Comparison of ENCODE assay signal across 18 cellular contexts in genomic region chr3:156253150-156253549, GRCh38.
A peak's percentile ranks its signal among the peaks of the same experiment; 100 is the strongest.
DNase-seq lines count a peak whose midpoint lies in the region; ATAC-seq and TF ChIP-seq lines count a peak whose summit lies in the region.
"Had no signal": no experiment of that assay in that cellular context is flagged by ENCODE, and none has a peak within 500 bp of the region (broad histone marks: within the 10 kb centered on the region; RNA-seq: fewer than 3 reads in every experiment).

No MANE protein-coding gene starts in this region.

- H3K36me3 Mint-ChIP-seq in T-helper 2 cell treated with Interferon-gamma antibody and Interleukin-4, amounts not matched to agents 5 μg/mL and 100 μg/mL, for 36 hours (ENCODE audit: low read depth), result no peaks in the 10 kb centered on the region
- no peaks in the 10 kb centered on the region for H3K36me3 Mint-ChIP-seq in chondrocyte (ENCODE audit: low read depth)
- H3K36me3 Mint-ChIP-seq: type B pancreatic cell had no signal

- H3K4me3 Mint-ChIP-seq in T-helper 2 cell treated with Interferon-gamma antibody and Interleukin-4, amounts not matched to agents 5 μg/mL and 100 μg/mL, for 36 hours, result no peak overlapping the region
- H3K4me3 Mint-ChIP-seq in chondrocyte (ENCODE audit: unreplicated experiment), result no peak overlapping the region
- H3K4me3 Mint-ChIP-seq: activated naive CD4-positive, alpha-beta T cell treated with anti-CD3 and anti-CD28 coated beads for 36 hours; H9; type B pancreatic cell had no signal

- no peak for TF ChIP-seq CTCF in chondrocyte (IDR thresholded peaks at IDR 0.05)

- H3K27me3 Mint-ChIP-seq in T-helper 2 cell treated with Interferon-gamma antibody and Interleukin-4, amounts not matched to agents 5 μg/mL and 100 μg/mL, for 36 hours (ENCODE audit: low read depth), result no peaks in the 10 kb centered on the region
- H3K27me3 Mint-ChIP-seq in chondrocyte (ENCODE audit: low read depth), result peaks cover 2% of the 10 kb centered on the region

- no peak overlapping the region for H3K27ac Mint-ChIP-seq in T-helper 2 cell treated with Interferon-gamma antibody and Interleukin-4, amounts not matched to agents 5 μg/mL and 100 μg/mL, for 36 hours
- H3K27ac Mint-ChIP-seq in chondrocyte (ENCODE audit: unreplicated experiment), result no peak overlapping the region
- H3K27ac Mint-ChIP-seq: activated naive CD4-positive, alpha-beta T cell treated with anti-CD3 and anti-CD28 coated beads for 36 hours; H9; type B pancreatic cell had no signal

- no peaks in the 10 kb centered on the region for H3K4me1 Mint-ChIP-seq in T-helper 2 cell treated with Interferon-gamma antibody and Interleukin-4, amounts not matched to agents 5 μg/mL and 100 μg/mL, for 36 hours (ENCODE audit: low read depth)
- peaks cover 14% of the 10 kb centered on the region for H3K4me1 Mint-ChIP-seq in chondrocyte (ENCODE audit: low read depth)

- DNase-seq in cerebellar cortex (ENCODE audit: low spot score) (peak; percentile 63), hepatic stellate cell (ENCODE audit: low spot score) (no peak), chondrocyte (ENCODE audit: low spot score) (no peak)
- DNase-seq in T-helper 2 cell treated with Interferon-gamma antibody and Interleukin-4, amounts not matched to agents 5 μg/mL and 100 μg/mL, for 36 hours (ENCODE audit: low spot score), result no peak
- DNase-seq: activated naive CD4-positive, alpha-beta T cell treated with anti-CD3 and anti-CD28 coated beads for 36 hours; AML-193; brain microvascular endothelial cell; H9; nucleus accumbens; sigmoid colon; stimulated activated CD4-positive, alpha-beta T cell treated with anti-CD3 and anti-CD28 coated beads, Interleukin-4, amount 100 ng/mL, for 1 hour; T-helper 2 cell had no signal

- ATAC-seq in GM18907 (IDR thresholded peaks at IDR 0.05; ENCODE audit: unreplicated experiment), result peak; percentile 75
- peak; percentile 85 for ATAC-seq in GM21526 (IDR thresholded peaks at IDR 0.05; ENCODE audit: low FRiP score, unreplicated experiment)
- ATAC-seq in HG03045 (IDR thresholded peaks at IDR 0.05; ENCODE audit: unreplicated experiment), result peak; percentile 54
- ATAC-seq in GM18520 (IDR thresholded peaks at IDR 0.05; ENCODE audit: unreplicated experiment), result no peak
- ATAC-seq: Right ventricle myocardium inferior had no signal

- no peaks in the 10 kb centered on the region for H3K9me3 Mint-ChIP-seq in T-helper 2 cell treated with Interferon-gamma antibody and Interleukin-4, amounts not matched to agents 5 μg/mL and 100 μg/mL, for 36 hours
- no peaks in the 10 kb centered on the region for H3K9me3 Mint-ChIP-seq in chondrocyte (ENCODE audit: low read depth)
- H3K9me3 Mint-ChIP-seq: activated naive CD4-positive, alpha-beta T cell treated with anti-CD3 and anti-CD28 coated beads for 36 hours; H9; type B pancreatic cell had no signal
